8 cellular contexts compared by ENCODE assay signal in the genomic region with DNA sequence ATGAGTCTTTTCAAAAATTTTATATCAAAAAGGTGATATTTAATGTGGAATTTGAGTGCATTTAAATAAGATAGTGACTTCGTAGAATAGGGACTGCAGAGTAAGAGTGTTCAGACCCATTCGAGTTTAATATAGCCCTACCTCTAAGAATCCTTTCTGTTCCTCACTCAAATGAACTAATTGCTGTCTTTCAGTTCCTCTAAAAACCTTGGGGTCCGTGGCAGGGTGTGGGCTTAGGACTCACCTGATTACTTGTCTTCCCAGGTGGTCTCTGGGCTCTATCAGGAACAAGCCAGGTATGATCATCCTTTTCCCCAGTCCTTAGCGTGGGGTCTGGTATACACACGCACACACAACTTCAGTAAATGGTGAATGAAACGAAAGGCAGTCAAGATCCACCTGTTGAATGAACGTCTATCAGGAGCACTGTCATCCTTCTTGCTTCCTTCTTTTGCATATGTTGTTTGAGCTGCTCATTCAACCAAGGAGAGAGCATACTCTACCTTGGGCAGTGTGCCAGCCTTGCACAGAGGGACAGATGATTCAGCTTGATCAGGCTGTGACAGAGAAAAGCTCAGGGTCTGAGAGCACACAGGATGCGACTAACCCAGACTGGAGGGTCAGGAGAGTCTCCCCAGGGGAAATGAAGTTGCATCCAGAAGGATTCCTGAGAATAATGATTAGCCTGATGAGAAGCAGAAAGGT. TPM values are rescaled to one million over a fixed set of nuclear protein-coding genes. Genes with fewer than 3 reads are reported as not detected.
DNase-seq lines count a peak whose midpoint lies in the region; ATAC-seq, FAIRE-seq and TF ChIP-seq lines count a peak whose summit lies in the region.

No MANE protein-coding gene starts in this region.

- DNase-seq in C1 segment of cervical spinal cord (lab: John Stamatoyannopoulos, UW) (peak in 10 of 14 donors; percentile 2 to 58 (median 19)), NCI-H510A (lab: John Stamatoyannopoulos, UW) (peak; percentile 79), endothelial cell of umbilical vein (ENCODE audit: low read depth, low spot score) (peak; percentile 39), superior temporal gyrus (ENCODE audit: extremely low spot score) (peak; percentile 67)
- peak; percentile 30 for DNase-seq in activated CD4-positive, alpha-beta memory T cell treated with anti-CD3 and anti-CD28 coated beads, Interleukin-2, amount 10 ng/mL, durations not matched to agents 7 days and 5 days
- peak in 8 of 10 donors; percentile 4 to 77 (median 24) for DNase-seq in naive thymus-derived CD8-positive, alpha-beta T cell

- no peak overlapping the region for H3K4me3 ChIP-seq in endothelial cell of umbilical vein (replicated peaks in 1 of 3; ENCODE audit: insufficient read depth in 1 of 3, low read depth in 1 of 3, low read length in 3 of 3)

- H3K9me3 ChIP-seq in endothelial cell of umbilical vein (replicated peaks; ENCODE audit: control insufficient read depth, insufficient read depth, low read length), result no peaks in the 10 kb centered on the region

- intact Hi-C loops in endothelial cell of umbilical vein (cut with micrococcal nuclease), result loop anchor here (10.0 kb wide), 1 partner anchor 300 kb away; no protein-coding TSS in a partner anchor

- TF ChIP-seq POLR2A in endothelial cell of umbilical vein (IDR thresholded peaks at IDR 0.05; ENCODE audit: low read depth, low read length), result no peak

- H3K27me3 Mint-ChIP-seq in activated CD4-positive, alpha-beta memory T cell treated with anti-CD3 and anti-CD28 coated beads, Interleukin-2, amount 10 ng/mL, durations not matched to agents 7 days and 5 days, result no peaks in the 10 kb centered on the region
- no peaks in the 10 kb centered on the region for H3K27me3 Mint-ChIP-seq in naive thymus-derived CD8-positive, alpha-beta T cell

- ATAC-seq in GM19351 (IDR thresholded peaks at IDR 0.05; ENCODE audit: unreplicated experiment) (peak; percentile 60), HG03432 (IDR thresholded peaks at IDR 0.05; ENCODE audit: unreplicated experiment) (peak; percentile 65)
- ATAC-seq in naive thymus-derived CD8-positive, alpha-beta T cell, result no peak

- H3K27ac Mint-ChIP-seq in activated CD4-positive, alpha-beta memory T cell treated with anti-CD3 and anti-CD28 coated beads, Interleukin-2, amount 10 ng/mL, durations not matched to agents 7 days and 5 days, result peak overlapping the region; percentile 87
- H3K27ac Mint-ChIP-seq in naive thymus-derived CD8-positive, alpha-beta T cell, result peak overlapping the region in 9 of 10 donors; percentile 92 to 99 (median 98)

- H3K36me3 ChIP-seq in endothelial cell of umbilical vein (ENCODE audit: control insufficient read depth in 2 of 2, extremely low read depth in 1 of 2, insufficient read depth in 2 of 2, low read length in 2 of 2), result no peaks in the 10 kb centered on the region

- no peaks in the 10 kb centered on the region for H3K9me3 Mint-ChIP-seq in activated CD4-positive, alpha-beta memory T cell treated with anti-CD3 and anti-CD28 coated beads, Interleukin-2, amount 10 ng/mL, durations not matched to agents 7 days and 5 days
- no peaks in the 10 kb centered on the region for H3K9me3 Mint-ChIP-seq in naive thymus-derived CD8-positive, alpha-beta T cell

- dilution Hi-C loops in endothelial cell of umbilical vein (cut with MboI; ENCODE audit: extremely low pct_ligation_motif_present, low sequenced_read_pairs), result no loop called here

- BruUV-seq in endothelial cell of umbilical vein (replicated peaks; lab: Mats Ljungman, UMichigan), result no TSS peak

- peaks cover 3% of the 10 kb centered on the region for H3K36me3 Mint-ChIP-seq in activated CD4-positive, alpha-beta memory T cell treated with anti-CD3 and anti-CD28 coated beads, Interleukin-2, amount 10 ng/mL, durations not matched to agents 7 days and 5 days (ENCODE audit: low read depth)
- H3K36me3 Mint-ChIP-seq in naive thymus-derived CD8-positive, alpha-beta T cell, result no peaks in the 10 kb centered on the region

- no peak overlapping the region for H3K27ac ChIP-seq in endothelial cell of umbilical vein (ENCODE audit: insufficient read depth, low read depth, low read length)

- H3K9me1 ChIP-seq in endothelial cell of umbilical vein (replicated peaks; ENCODE audit: control insufficient read depth, extremely low read depth, insufficient read depth, low read length), result no peaks in the 10 kb centered on the region

- peaks cover 23% of the 10 kb centered on the region for H3K4me1 Mint-ChIP-seq in activated CD4-positive, alpha-beta memory T cell treated with anti-CD3 and anti-CD28 coated beads, Interleukin-2, amount 10 ng/mL, durations not matched to agents 7 days and 5 days
- peaks cover 13 to 32% (median 28%) of the 10 kb centered on the region in 4 donors for H3K4me1 Mint-ChIP-seq in naive thymus-derived CD8-positive, alpha-beta T cell

- peaks cover 23% of the 10 kb centered on the region for H3K4me1 ChIP-seq in endothelial cell of umbilical vein (ENCODE audit: control insufficient read depth, extremely low read depth, insufficient read depth, low read length)

- no peaks in the 10 kb centered on the region for H4K20me1 ChIP-seq in endothelial cell of umbilical vein (replicated peaks; ENCODE audit: control insufficient read depth, extremely low read depth, insufficient read depth, low read length)

- peak; percentile 85 for FAIRE-seq in endothelial cell of umbilical vein (lab: Jason Lieb, UNC)

- peak overlapping the region; percentile 97 for H3K4me3 Mint-ChIP-seq in activated CD4-positive, alpha-beta memory T cell treated with anti-CD3 and anti-CD28 coated beads, Interleukin-2, amount 10 ng/mL, durations not matched to agents 7 days and 5 days
- peak overlapping the region in 9 of 10 donors; percentile 94 to 100 (median 97) for H3K4me3 Mint-ChIP-seq in naive thymus-derived CD8-positive, alpha-beta T cell

- no peaks in the 10 kb centered on the region for H3K27me3 ChIP-seq in endothelial cell of umbilical vein (ENCODE audit: control insufficient read depth in 2 of 2, insufficient read depth in 2 of 2, low read length in 2 of 2)

- H3K79me2 ChIP-seq in endothelial cell of umbilical vein (ENCODE audit: control insufficient read depth, insufficient read depth, low read length), result peaks cover 34% of the 10 kb centered on the region

- POLR2A ChIA-PET in activated CD4-positive, alpha-beta memory T cell treated with anti-CD3 and anti-CD28 coated beads, Interleukin-2, amount 10 ng/mL, durations not matched to agents 7 days and 5 days (lab: Charles Lee), result interaction anchor here (0.8 to 3.5 kb wide), 7 partner anchors 11 to 265 kb away, joined by 3 to 17 read pairs (median 4); a partner anchor contains a TSS
- POLR2A ChIA-PET in endothelial cell of umbilical vein (lab: Charles Lee), result no interaction called here
- POLR2A ChIA-PET in naive thymus-derived CD8-positive, alpha-beta T cell (lab: Charles Lee), result interaction anchor here (1.2 to 2.5 kb wide), 5 partner anchors 9 to 645 kb away, joined by 3 to 16 read pairs (median 4); a partner anchor contains a TSS

- H2AFZ ChIP-seq in endothelial cell of umbilical vein (ENCODE audit: low read depth, low read length), result peak overlapping the region; percentile 78

- CTCF ChIA-PET in activated CD4-positive, alpha-beta memory T cell treated with anti-CD3 and anti-CD28 coated beads, Interleukin-2, amount 10 ng/mL, durations not matched to agents 7 days and 5 days (lab: Charles Lee), result interaction anchor here (0.7 to 0.9 kb wide), 2 partner anchors 62 to 175 kb away, joined by 4 to 11 read pairs; no protein-coding TSS in a partner anchor
- CTCF ChIA-PET in endothelial cell of umbilical vein (lab: Charles Lee), result interaction anchor here (1.1 to 2.7 kb wide), 2 partner anchors 13 to 62 kb away, joined by 3 to 19 read pairs; no protein-coding TSS in a partner anchor

- peak overlapping the region; percentile 91 for H3K4me2 ChIP-seq in endothelial cell of umbilical vein (ENCODE audit: insufficient read depth, low read length)

- no peak overlapping the region for H3K9ac ChIP-seq in endothelial cell of umbilical vein (replicated peaks; ENCODE audit: extremely low read depth, insufficient read depth, low read length)

- no peak for TF ChIP-seq CTCF in endothelial cell of umbilical vein (IDR thresholded peaks at IDR 0.05; ENCODE audit: extremely low read depth in 1 of 2, insufficient read depth in 1 of 2, low read depth in 1 of 2, low read length in 2 of 2)

TF ChIP-seq in endothelial cell of umbilical vein, 7 proteins besides CTCF, POLR2A, EP300 and RAD21:
- peak; percentile 35 for TF ChIP-seq FOS (IDR thresholded peaks at IDR 0.05; ENCODE audit: borderline replicate concordance, insufficient read depth, low read length)
- no peak for TF ChIP-seq GATA2 (IDR thresholded peaks at IDR 0.05; ENCODE audit: insufficient read depth, insufficient read length, low read depth, low read length)
- TF ChIP-seq MYC (IDR thresholded peaks at IDR 0.05; ENCODE audit: low read depth, low read length), result no peak
- no peak for TF ChIP-seq EZH2 (IDR thresholded peaks at IDR 0.05; ENCODE audit: borderline replicate concordance, low read depth, low read length, severe bottlenecking)

RNA-seq across cellular contexts. Expression of a gene that starts 1.2 kb away (rescaled TPM):
- 10 to 100 TPM; 34.8 to 39.7 TPM for total RNA-seq in activated CD4-positive, alpha-beta memory T cell treated with anti-CD3 and anti-CD28 coated beads, Interleukin-2, amount 10 ng/mL, durations not matched to agents 7 days and 5 days
- 82.9 and 94.4 TPM in 2 replicates for total RNA-seq in endothelial cell of umbilical vein
- polyA plus RNA-seq in endothelial cell of umbilical vein, result 75.2 and 96.3 TPM in 2 replicates
- polyA plus RNA-seq in endothelial cell of umbilical vein (2011; cell fraction: cytosol; rRNA removed), result 80.1 and 86.4 TPM in 2 replicates
- 35.0 and 38.1 TPM in 2 replicates for polyA plus RNA-seq in endothelial cell of umbilical vein (2011; cell fraction: nucleus; rRNA removed)
- 86.3 and 120 TPM in 2 replicates for polyA plus RNA-seq in endothelial cell of umbilical vein (2012)
- 220 and 243 TPM in 2 replicates for polyA minus RNA-seq in endothelial cell of umbilical vein
- polyA minus RNA-seq in endothelial cell of umbilical vein (2011; cell fraction: cytosol; rRNA and poly(A)+ RNA removed), result 26.2 TPM
- 31.8 and 44.9 TPM in 2 replicates for polyA minus RNA-seq in endothelial cell of umbilical vein (2011; cell fraction: nucleus; rRNA and poly(A)+ RNA removed)
- 10 to 100 TPM; 32.2 to 36.6 TPM for total RNA-seq in naive thymus-derived CD8-positive, alpha-beta T cell
- 10 to 100 TPM; 19.8 to 31.8 (median 27.2) TPM for polyA plus RNA-seq in naive thymus-derived CD8-positive, alpha-beta T cell

Comparison
In these comparisons a context has a peak if more than half of its experiments do, and no peak if none do; other contexts are left out.
1. DNase-seq: peak in every context shown above with its lines; median percentile 79 in NCI-H510A; 67 in superior temporal gyrus; 39 in endothelial cell of umbilical vein; 30 in activated CD4-positive, alpha-beta memory T cell treated with anti-CD3 and anti-CD28 coated beads, Interleukin-2, amount 10 ng/mL, durations not matched to agents 7 days and 5 days; 24 in naive thymus-derived CD8-positive, alpha-beta T cell; 19 in C1 segment of cervical spinal cord.
2. ATAC-seq: peak in GM19351 (single experiment) and HG03432 (single experiment); none in naive thymus-derived CD8-positive, alpha-beta T cell (0 of 2).